In the genomic region with DNA sequence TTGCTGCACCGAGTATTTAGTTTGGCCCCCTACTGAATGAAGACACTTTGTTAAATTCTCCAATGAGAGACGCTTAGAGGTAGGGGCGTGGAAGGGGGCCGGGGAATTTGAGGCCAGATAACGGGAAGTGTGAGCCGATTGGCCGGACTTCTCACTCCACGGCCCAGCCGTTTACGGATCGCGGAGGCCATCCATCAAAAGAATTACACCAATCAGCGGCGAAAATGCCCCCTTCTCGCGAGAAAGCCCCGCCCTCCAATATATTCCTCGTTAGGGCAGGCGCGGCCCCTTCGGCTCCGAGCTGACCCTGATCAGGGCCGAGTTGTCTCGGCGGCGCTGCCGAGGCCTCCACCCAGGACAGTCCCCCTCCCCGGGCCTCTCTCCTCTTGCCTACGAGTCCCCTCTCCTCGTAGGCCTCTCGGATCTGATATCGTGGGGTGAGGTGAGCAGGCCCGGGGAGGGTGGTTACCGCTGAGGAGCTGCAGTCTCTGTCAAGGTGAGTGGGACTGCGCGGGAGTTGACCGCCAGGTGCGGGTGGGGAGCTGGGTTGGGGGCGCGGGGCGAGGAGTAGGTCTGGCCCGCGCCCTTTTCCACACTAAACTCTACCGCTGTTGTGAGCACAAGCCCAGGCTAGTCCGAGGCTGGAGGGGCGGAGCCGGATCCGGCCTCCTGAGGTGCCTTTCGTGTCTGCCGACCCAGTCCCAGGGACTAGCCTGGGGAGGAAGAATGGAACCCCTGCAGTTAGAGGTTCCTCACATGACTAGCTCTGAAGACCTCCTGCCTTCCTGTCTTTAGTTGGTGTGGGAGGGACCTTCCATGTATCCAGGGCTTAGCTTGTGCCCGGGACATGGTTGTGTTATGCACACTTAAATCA, we compare ENCODE assay signal across 1 cellular context.
TF ChIP-seq lines count a peak whose summit lies in the region.

A gene with protein sequence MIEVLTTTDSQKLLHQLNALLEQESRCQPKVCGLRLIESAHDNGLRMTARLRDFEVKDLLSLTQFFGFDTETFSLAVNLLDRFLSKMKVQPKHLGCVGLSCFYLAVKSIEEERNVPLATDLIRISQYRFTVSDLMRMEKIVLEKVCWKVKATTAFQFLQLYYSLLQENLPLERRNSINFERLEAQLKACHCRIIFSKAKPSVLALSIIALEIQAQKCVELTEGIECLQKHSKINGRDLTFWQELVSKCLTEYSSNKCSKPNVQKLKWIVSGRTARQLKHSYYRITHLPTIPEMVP (plus strand): TSS at position 287 of the 874 bp plus-strand sequence. CDS start 1,662 bp downstream, outside the sequence.

TF ChIP-seq in HEK293, 187 proteins besides CTCF, POLR2A, EP300 and RAD21 (continued from another document and continues in another):
- TF ChIP-seq, protein P1, sequence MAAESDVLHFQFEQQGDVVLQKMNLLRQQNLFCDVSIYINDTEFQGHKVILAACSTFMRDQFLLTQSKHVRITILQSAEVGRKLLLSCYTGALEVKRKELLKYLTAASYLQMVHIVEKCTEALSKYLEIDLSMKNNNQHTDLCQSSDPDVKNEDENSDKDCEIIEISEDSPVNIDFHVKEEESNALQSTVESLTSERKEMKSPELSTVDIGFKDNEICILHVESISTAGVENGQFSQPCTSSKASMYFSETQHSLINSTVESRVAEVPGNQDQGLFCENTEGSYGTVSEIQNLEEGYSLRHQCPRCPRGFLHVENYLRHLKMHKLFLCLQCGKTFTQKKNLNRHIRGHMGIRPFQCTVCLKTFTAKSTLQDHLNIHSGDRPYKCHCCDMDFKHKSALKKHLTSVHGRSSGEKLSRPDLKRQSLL (tag by site-specific recombination; IDR thresholded peaks at IDR 0.05): no peak
- TF ChIP-seq, protein P2, sequence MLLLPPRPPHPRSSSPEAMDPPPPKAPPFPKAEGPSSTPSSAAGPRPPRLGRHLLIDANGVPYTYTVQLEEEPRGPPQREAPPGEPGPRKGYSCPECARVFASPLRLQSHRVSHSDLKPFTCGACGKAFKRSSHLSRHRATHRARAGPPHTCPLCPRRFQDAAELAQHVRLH (tag by site-specific recombination; IDR thresholded peaks at IDR 0.05): no peak
- TF ChIP-seq, protein P3, sequence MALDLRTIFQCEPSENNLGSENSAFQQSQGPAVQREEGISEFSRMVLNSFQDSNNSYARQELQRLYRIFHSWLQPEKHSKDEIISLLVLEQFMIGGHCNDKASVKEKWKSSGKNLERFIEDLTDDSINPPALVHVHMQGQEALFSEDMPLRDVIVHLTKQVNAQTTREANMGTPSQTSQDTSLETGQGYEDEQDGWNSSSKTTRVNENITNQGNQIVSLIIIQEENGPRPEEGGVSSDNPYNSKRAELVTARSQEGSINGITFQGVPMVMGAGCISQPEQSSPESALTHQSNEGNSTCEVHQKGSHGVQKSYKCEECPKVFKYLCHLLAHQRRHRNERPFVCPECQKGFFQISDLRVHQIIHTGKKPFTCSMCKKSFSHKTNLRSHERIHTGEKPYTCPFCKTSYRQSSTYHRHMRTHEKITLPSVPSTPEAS (tag by site-specific recombination; IDR thresholded peaks at IDR 0.05): no peak
- TF ChIP-seq GLI2 (tag by site-specific recombination; IDR thresholded peaks at IDR 0.05; ENCODE audit: borderline replicate concordance, low read depth): no peak
- TF ChIP-seq OVOL3 (tag by site-specific recombination; IDR thresholded peaks at IDR 0.05): peak; percentile 20; the same call in 1 of the 2 replicates
- TF ChIP-seq TRIM28 (IDR thresholded peaks at IDR 0.05; ENCODE audit: borderline replicate concordance, low read length): 0 out of 2 replicates have a peak, but pooled peaks have one; percentile 40
- no peak for TF ChIP-seq ZNF184 (tag by site-specific recombination; IDR thresholded peaks at IDR 0.05)
- TF ChIP-seq, protein P4, sequence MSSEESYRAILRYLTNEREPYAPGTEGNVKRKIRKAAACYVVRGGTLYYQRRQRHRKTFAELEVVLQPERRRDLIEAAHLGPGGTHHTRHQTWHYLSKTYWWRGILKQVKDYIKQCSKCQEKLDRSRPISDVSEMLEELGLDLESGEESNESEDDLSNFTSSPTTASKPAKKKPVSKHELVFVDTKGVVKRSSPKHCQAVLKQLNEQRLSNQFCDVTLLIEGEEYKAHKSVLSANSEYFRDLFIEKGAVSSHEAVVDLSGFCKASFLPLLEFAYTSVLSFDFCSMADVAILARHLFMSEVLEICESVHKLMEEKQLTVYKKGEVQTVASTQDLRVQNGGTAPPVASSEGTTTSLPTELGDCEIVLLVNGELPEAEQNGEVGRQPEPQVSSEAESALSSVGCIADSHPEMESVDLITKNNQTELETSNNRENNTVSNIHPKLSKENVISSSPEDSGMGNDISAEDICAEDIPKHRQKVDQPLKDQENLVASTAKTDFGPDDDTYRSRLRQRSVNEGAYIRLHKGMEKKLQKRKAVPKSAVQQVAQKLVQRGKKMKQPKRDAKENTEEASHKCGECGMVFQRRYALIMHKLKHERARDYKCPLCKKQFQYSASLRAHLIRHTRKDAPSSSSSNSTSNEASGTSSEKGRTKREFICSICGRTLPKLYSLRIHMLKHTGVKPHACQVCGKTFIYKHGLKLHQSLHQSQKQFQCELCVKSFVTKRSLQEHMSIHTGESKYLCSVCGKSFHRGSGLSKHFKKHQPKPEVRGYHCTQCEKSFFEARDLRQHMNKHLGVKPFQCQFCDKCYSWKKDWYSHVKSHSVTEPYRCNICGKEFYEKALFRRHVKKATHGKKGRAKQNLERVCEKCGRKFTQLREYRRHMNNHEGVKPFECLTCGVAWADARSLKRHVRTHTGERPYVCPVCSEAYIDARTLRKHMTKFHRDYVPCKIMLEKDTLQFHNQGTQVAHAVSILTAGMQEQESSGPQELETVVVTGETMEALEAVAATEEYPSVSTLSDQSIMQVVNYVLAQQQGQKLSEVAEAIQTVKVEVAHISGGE (tag by site-specific recombination; conservative IDR thresholded peaks at IDR 0.05; ENCODE audit: low read depth): peak; percentile 36; the same call in 1 of the 2 replicates
- no peak for TF ChIP-seq ZNF558 (tag by site-specific recombination; IDR thresholded peaks at IDR 0.05)
- no peak for TF ChIP-seq ZNF837 (tag by site-specific recombination; IDR thresholded peaks at IDR 0.05)
- no peak for TF ChIP-seq ZNF677 (tag by site-specific recombination; IDR thresholded peaks at IDR 0.05)
- TF ChIP-seq ZNF175 (tag by site-specific recombination; IDR thresholded peaks at IDR 0.05): no peak
- peak; percentile 73; the same call in 1 of the 2 replicates for TF ChIP-seq ZNF24 (tag by site-specific recombination; IDR thresholded peaks at IDR 0.05)
- peak; percentile 89 for TF ChIP-seq SP2 (tag by site-specific recombination; IDR thresholded peaks at IDR 0.05)
- peak; percentile 81 for TF ChIP-seq SP7 (tag by site-specific recombination; IDR thresholded peaks at IDR 0.05)
- no peak for TF ChIP-seq ZNF112 (tag by site-specific recombination; IDR thresholded peaks at IDR 0.05)
- 0 out of 2 replicates have a peak, but pooled peaks have one; percentile 8 for TF ChIP-seq FEZF1 (tag by site-specific recombination; IDR thresholded peaks at IDR 0.05)
- peak; percentile 73 for TF ChIP-seq ZEB2 (tag by site-specific recombination; IDR thresholded peaks at IDR 0.05)
- TF ChIP-seq ZNF76 (tag by site-specific recombination; IDR thresholded peaks at IDR 0.05; ENCODE audit: borderline replicate concordance, low read depth): peak; percentile 57
- no peak; the same call in 1 of the 2 replicates for TF ChIP-seq ZFP3 (tag by site-specific recombination; IDR thresholded peaks at IDR 0.05; ENCODE audit: low read depth)
- TF ChIP-seq ZSCAN23 (tag by site-specific recombination; IDR thresholded peaks at IDR 0.05): no peak
- no peak for TF ChIP-seq ZNF791 (tag by site-specific recombination; IDR thresholded peaks at IDR 0.05)
- TF ChIP-seq ZNF146 (tag by site-specific recombination; IDR thresholded peaks at IDR 0.05): peak; percentile 39
- TF ChIP-seq ZBTB7A (tag by site-specific recombination; IDR thresholded peaks at IDR 0.05; ENCODE audit: low read depth): no peak
- TF ChIP-seq, protein P5, sequence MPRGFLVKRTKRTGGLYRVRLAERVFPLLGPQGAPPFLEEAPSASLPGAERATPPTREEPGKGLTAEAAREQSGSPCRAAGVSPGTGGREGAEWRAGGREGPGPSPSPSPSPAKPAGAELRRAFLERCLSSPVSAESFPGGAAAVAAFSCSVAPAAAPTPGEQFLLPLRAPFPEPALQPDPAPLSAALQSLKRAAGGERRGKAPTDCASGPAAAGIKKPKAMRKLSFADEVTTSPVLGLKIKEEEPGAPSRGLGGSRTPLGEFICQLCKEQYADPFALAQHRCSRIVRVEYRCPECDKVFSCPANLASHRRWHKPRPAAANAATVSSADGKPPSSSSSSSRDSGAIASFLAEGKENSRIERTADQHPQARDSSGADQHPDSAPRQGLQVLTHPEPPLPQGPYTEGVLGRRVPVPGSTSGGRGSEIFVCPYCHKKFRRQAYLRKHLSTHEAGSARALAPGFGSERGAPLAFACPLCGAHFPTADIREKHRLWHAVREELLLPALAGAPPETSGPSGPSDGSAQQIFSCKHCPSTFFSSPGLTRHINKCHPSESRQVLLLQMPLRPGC (tag by site-specific recombination; IDR thresholded peaks at IDR 0.05): peak; percentile 26; the same call in 1 of the 2 replicates
- TF ChIP-seq, protein P6, sequence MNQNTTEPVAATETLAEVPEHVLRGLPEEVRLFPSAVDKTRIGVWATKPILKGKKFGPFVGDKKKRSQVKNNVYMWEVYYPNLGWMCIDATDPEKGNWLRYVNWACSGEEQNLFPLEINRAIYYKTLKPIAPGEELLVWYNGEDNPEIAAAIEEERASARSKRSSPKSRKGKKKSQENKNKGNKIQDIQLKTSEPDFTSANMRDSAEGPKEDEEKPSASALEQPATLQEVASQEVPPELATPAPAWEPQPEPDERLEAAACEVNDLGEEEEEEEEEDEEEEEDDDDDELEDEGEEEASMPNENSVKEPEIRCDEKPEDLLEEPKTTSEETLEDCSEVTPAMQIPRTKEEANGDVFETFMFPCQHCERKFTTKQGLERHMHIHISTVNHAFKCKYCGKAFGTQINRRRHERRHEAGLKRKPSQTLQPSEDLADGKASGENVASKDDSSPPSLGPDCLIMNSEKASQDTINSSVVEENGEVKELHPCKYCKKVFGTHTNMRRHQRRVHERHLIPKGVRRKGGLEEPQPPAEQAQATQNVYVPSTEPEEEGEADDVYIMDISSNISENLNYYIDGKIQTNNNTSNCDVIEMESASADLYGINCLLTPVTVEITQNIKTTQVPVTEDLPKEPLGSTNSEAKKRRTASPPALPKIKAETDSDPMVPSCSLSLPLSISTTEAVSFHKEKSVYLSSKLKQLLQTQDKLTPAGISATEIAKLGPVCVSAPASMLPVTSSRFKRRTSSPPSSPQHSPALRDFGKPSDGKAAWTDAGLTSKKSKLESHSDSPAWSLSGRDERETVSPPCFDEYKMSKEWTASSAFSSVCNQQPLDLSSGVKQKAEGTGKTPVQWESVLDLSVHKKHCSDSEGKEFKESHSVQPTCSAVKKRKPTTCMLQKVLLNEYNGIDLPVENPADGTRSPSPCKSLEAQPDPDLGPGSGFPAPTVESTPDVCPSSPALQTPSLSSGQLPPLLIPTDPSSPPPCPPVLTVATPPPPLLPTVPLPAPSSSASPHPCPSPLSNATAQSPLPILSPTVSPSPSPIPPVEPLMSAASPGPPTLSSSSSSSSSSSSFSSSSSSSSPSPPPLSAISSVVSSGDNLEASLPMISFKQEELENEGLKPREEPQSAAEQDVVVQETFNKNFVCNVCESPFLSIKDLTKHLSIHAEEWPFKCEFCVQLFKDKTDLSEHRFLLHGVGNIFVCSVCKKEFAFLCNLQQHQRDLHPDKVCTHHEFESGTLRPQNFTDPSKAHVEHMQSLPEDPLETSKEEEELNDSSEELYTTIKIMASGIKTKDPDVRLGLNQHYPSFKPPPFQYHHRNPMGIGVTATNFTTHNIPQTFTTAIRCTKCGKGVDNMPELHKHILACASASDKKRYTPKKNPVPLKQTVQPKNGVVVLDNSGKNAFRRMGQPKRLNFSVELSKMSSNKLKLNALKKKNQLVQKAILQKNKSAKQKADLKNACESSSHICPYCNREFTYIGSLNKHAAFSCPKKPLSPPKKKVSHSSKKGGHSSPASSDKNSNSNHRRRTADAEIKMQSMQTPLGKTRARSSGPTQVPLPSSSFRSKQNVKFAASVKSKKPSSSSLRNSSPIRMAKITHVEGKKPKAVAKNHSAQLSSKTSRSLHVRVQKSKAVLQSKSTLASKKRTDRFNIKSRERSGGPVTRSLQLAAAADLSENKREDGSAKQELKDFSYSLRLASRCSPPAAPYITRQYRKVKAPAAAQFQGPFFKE (tag by site-specific recombination; IDR thresholded peaks at IDR 0.05; ENCODE audit: borderline replicate concordance): no peak
- peak; percentile 75 for TF ChIP-seq ZXDB (tag by site-specific recombination; IDR thresholded peaks at IDR 0.05)
- no peak for TF ChIP-seq GFI1B (tag by site-specific recombination; IDR thresholded peaks at IDR 0.05)
- no peak for TF ChIP-seq ZNF202 (tag by site-specific recombination; IDR thresholded peaks at IDR 0.05; ENCODE audit: borderline replicate concordance)
- no peak for TF ChIP-seq ZNF670 (tag by site-specific recombination; IDR thresholded peaks at IDR 0.05; ENCODE audit: low read depth)
- peak; percentile 79; the same call in 1 of the 2 replicates for TF ChIP-seq ZBTB48 (tag by site-specific recombination; IDR thresholded peaks at IDR 0.05)
- TF ChIP-seq, protein P7, sequence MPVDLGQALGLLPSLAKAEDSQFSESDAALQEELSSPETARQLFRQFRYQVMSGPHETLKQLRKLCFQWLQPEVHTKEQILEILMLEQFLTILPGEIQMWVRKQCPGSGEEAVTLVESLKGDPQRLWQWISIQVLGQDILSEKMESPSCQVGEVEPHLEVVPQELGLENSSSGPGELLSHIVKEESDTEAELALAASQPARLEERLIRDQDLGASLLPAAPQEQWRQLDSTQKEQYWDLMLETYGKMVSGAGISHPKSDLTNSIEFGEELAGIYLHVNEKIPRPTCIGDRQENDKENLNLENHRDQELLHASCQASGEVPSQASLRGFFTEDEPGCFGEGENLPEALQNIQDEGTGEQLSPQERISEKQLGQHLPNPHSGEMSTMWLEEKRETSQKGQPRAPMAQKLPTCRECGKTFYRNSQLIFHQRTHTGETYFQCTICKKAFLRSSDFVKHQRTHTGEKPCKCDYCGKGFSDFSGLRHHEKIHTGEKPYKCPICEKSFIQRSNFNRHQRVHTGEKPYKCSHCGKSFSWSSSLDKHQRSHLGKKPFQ (tag by site-specific recombination; IDR thresholded peaks at IDR 0.05): no peak
- TF ChIP-seq OSR2 (tag by site-specific recombination; IDR thresholded peaks at IDR 0.05): no peak
- TF ChIP-seq ZIC2 (tag by site-specific recombination; IDR thresholded peaks at IDR 0.05): peak; percentile 93
- no peak for TF ChIP-seq ZNF626 (tag by site-specific recombination; IDR thresholded peaks at IDR 0.05)
- TF ChIP-seq ZNF777 (tag by site-specific recombination; IDR thresholded peaks at IDR 0.05; ENCODE audit: borderline replicate concordance): no peak
- no peak for TF ChIP-seq SALL2 (tag by site-specific recombination; IDR thresholded peaks at IDR 0.05; ENCODE audit: borderline replicate concordance)
- TF ChIP-seq, protein P8, sequence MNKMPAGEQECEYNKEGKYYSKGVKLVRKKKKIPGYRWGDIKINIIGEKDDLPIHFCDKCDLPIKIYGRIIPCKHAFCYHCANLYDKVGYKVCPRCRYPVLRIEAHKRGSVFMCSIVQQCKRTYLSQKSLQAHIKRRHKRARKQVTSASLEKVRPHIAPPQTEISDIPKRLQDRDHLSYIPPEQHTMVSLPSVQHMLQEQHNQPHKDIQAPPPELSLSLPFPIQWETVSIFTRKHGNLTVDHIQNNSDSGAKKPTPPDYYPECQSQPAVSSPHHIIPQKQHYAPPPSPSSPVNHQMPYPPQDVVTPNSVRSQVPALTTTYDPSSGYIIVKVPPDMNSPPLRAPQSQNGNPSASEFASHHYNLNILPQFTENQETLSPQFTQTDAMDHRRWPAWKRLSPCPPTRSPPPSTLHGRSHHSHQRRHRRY (tag by site-specific recombination; IDR thresholded peaks at IDR 0.05): no peak
- no peak for TF ChIP-seq ZNF596 (tag by site-specific recombination; IDR thresholded peaks at IDR 0.05)
- peak; percentile 83; the same call in 1 of the 2 replicates for TF ChIP-seq ZNF600 (tag by site-specific recombination; IDR thresholded peaks at IDR 0.05)
- peak; percentile 60 for TF ChIP-seq ZNF843 (tag by site-specific recombination; IDR thresholded peaks at IDR 0.05)
- TF ChIP-seq ZNF621 (tag by site-specific recombination; IDR thresholded peaks at IDR 0.05): no peak
